ENCODE assay signal across 9 cellular contexts in the genomic region with DNA sequence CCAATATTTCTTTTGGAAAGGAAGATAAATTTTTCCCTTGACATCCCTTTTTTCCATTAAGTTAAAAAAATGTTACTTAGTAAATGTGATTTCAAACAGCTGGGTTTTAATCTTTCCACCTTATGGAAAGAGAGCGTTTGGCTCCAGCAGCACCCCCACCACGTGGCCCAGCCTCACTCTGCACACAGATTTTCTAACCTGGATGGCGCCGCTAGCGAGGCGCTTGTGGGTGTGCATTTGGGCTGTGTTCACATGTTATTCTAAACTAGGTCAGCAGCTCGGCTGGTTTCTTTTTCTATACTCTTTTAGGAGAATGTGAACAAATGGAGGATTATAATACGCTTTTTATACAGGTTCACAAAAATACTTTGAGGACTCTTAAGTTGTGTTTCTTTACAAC.
DNase-seq lines count a peak whose midpoint lies in the region; ATAC-seq and TF ChIP-seq lines count a peak whose summit lies in the region.
"Had no signal": no experiment of that assay in that cellular context is flagged by ENCODE, and none has a peak within 500 bp of the region (broad histone marks: within the 10 kb centered on the region; RNA-seq: fewer than 3 reads in every experiment).

No MANE protein-coding gene starts in this region.

- no peak for TF ChIP-seq RAD21 in SK-N-SH (IDR thresholded peaks at IDR 0.05; ENCODE audit: low read length)

- H3K27ac Mint-ChIP-seq in CD8-positive, alpha-beta T cell = peak overlapping the region; percentile 94
- H3K27ac Mint-ChIP-seq in activated naive CD8-positive, alpha-beta T cell treated with anti-CD3 and anti-CD28 coated beads, Interleukin-2, amount 50 U/mL, for 24 hours = peak overlapping the region; percentile 72
- no peak overlapping the region for H3K27ac Mint-ChIP-seq in endothelial cell (ENCODE audit: unreplicated experiment)

- TF ChIP-seq EP300 in SK-N-SH (IDR thresholded peaks at IDR 0.05; ENCODE audit: borderline replicate concordance in 1 of 2, low read depth in 1 of 2, low read length in 1 of 2) = no peak

- H3K9me2 ChIP-seq in SK-N-SH = no peaks in the 10 kb centered on the region

- H3K36me3 ChIP-seq in CD8-positive, alpha-beta T cell (ENCODE audit: insufficient read depth, low read length) = no peaks in the 10 kb centered on the region
- no peaks in the 10 kb centered on the region for H3K36me3 ChIP-seq in rectal smooth muscle tissue (ENCODE audit: control insufficient read depth, insufficient read depth, low read length)
- no peaks in the 10 kb centered on the region for H3K36me3 ChIP-seq in SK-N-SH (replicated peaks in 1 of 2; ENCODE audit: control insufficient read depth in 1 of 2, insufficient read depth in 2 of 2, low read length in 1 of 2)
- H3K36me3 ChIP-seq: neutrophil had no signal

- peak in 3 of 7 experiments; percentile 44 to 63 (median 59) for DNase-seq in CD8-positive, alpha-beta T cell
- DNase-seq in T-helper 9 cell (peak; percentile 42), NCI-H748 treated with DMSO at 0.1 percent for 48 hours (lab: John Stamatoyannopoulos, UW) (no peak), SK-N-SH (no peak), endothelial cell (ENCODE audit: low spot score) (no peak), kidney glomerular epithelial cell (lab: John Stamatoyannopoulos, UW) (no peak)
- DNase-seq in activated naive CD8-positive, alpha-beta T cell treated with anti-CD3 and anti-CD28 coated beads, Interleukin-2, amount 50 U/mL, for 24 hours = no peak

- no peaks in the 10 kb centered on the region for H3K9me3 Mint-ChIP-seq in CD8-positive, alpha-beta T cell
- H3K9me3 Mint-ChIP-seq in activated naive CD8-positive, alpha-beta T cell treated with anti-CD3 and anti-CD28 coated beads, Interleukin-2, amount 50 U/mL, for 24 hours = no peaks in the 10 kb centered on the region
- H3K9me3 Mint-ChIP-seq in endothelial cell (ENCODE audit: unreplicated experiment) = no peaks in the 10 kb centered on the region

- TF ChIP-seq CTCF in CD8-positive, alpha-beta T cell (IDR thresholded peaks at IDR 0.05) = no peak
- no peak for TF ChIP-seq CTCF in SK-N-SH (IDR thresholded peaks at IDR 0.05)
- no peak for TF ChIP-seq CTCF in endothelial cell (IDR thresholded peaks at IDR 0.05; ENCODE audit: unreplicated experiment)

- whole genome bisulfite sequencing in SK-N-SH (ENCODE audit: low lambda C conversion rate) = 86% methylated on average over 8 of the region's 8 CpGs

- no peaks in the 10 kb centered on the region for H3K27me3 ChIP-seq in CD8-positive, alpha-beta T cell (ENCODE audit: insufficient read depth, low read length)
- H3K27me3 ChIP-seq in rectal smooth muscle tissue (ENCODE audit: control insufficient read depth, insufficient read depth, low read length) (no peaks in the 10 kb centered on the region), SK-N-SH (ENCODE audit: insufficient read depth) (no peaks in the 10 kb centered on the region)
- H3K27me3 ChIP-seq: neutrophil had no signal

- H3K27me3 Mint-ChIP-seq in CD8-positive, alpha-beta T cell (ENCODE audit: low read depth) = no peaks in the 10 kb centered on the region
- no peaks in the 10 kb centered on the region for H3K27me3 Mint-ChIP-seq in activated naive CD8-positive, alpha-beta T cell treated with anti-CD3 and anti-CD28 coated beads, Interleukin-2, amount 50 U/mL, for 24 hours
- peaks cover 2% of the 10 kb centered on the region for H3K27me3 Mint-ChIP-seq in endothelial cell (ENCODE audit: unreplicated experiment)

- H3K4me3 ChIP-seq in CD8-positive, alpha-beta T cell (ENCODE audit: low read depth, low read length) = no peak overlapping the region
- H3K4me3 ChIP-seq in rectal smooth muscle tissue (ENCODE audit: low read length) (no peak overlapping the region), SK-N-SH (ENCODE audit: low read depth in 2 of 2, low read length in 1 of 2) (no peak overlapping the region)

- no peak overlapping the region for H2AFZ ChIP-seq in SK-N-SH (ENCODE audit: low read depth)

- H3F3A ChIP-seq in SK-N-SH (replicated peaks; ENCODE audit: insufficient read depth) = peaks cover 21% of the 10 kb centered on the region

- CTCF ChIA-PET in CD8-positive, alpha-beta T cell (lab: Charles Lee) = interaction anchor here (1.4 kb wide), 1 partner anchor 9 kb away, joined by 4 read pairs; no protein-coding TSS in a partner anchor
- CTCF ChIA-PET in SK-N-SH (lab: Yijun Ruan, JAX) = interaction anchor here (1.6 kb wide), 1 partner anchor 15 kb away, joined by 3 read pairs; no protein-coding TSS in a partner anchor

- POLR2A ChIA-PET in CD8-positive, alpha-beta T cell (lab: Charles Lee) = interaction anchor here (1.0 kb wide), 1 partner anchor 130 kb away, joined by 3 read pairs; no protein-coding TSS in a partner anchor
- POLR2A ChIA-PET in SK-N-SH (lab: Yijun Ruan, JAX) = no interaction called here

- H3K4me1 ChIP-seq in CD8-positive, alpha-beta T cell (ENCODE audit: insufficient read depth, low read length) = peaks cover 39% of the 10 kb centered on the region
- H3K4me1 ChIP-seq in rectal smooth muscle tissue (ENCODE audit: control insufficient read depth, insufficient read depth, low read length) (no peaks in the 10 kb centered on the region), SK-N-SH (ENCODE audit: control insufficient read depth in 1 of 2, insufficient read depth in 2 of 2, low read depth in 1 of 2, low read length in 1 of 2) (peaks cover 0 to 20% of the 10 kb centered on the region in 2 experiments; a peak in 2 of 4 replicates)

- no peak overlapping the region for H3K27ac ChIP-seq in CD8-positive, alpha-beta T cell (ENCODE audit: low read depth, low read length)
- peak overlapping the region; percentile 35 for H3K27ac ChIP-seq in rectal smooth muscle tissue (ENCODE audit: low read depth, low read length)
- H3K27ac ChIP-seq in SK-N-SH (ENCODE audit: low read depth in 2 of 2, low read length in 1 of 2) = peak overlapping the region in 1 of 2 experiments; percentile 87; a peak in 3 of 4 replicates
- H3K27ac ChIP-seq: neutrophil had no signal

- no peaks in the 10 kb centered on the region for H3K36me3 Mint-ChIP-seq in CD8-positive, alpha-beta T cell
- peaks cover 1% of the 10 kb centered on the region for H3K36me3 Mint-ChIP-seq in activated naive CD8-positive, alpha-beta T cell treated with anti-CD3 and anti-CD28 coated beads, Interleukin-2, amount 50 U/mL, for 24 hours (ENCODE audit: low read depth)
- peaks cover 5% of the 10 kb centered on the region for H3K36me3 Mint-ChIP-seq in endothelial cell (ENCODE audit: low read depth, unreplicated experiment)

- H3K4me2 ChIP-seq in SK-N-SH = no peak overlapping the region

- ATAC-seq in CD8-positive, alpha-beta T cell = peak; percentile 65
- ATAC-seq in activated naive CD8-positive, alpha-beta T cell treated with anti-CD3 and anti-CD28 coated beads, Interleukin-2, amount 50 U/mL, for 24 hours = no peak

- H3K9ac ChIP-seq in rectal smooth muscle tissue (ENCODE audit: low read length) (no peak overlapping the region), SK-N-SH (no peak overlapping the region)

- peaks cover 43% of the 10 kb centered on the region for H3K4me1 Mint-ChIP-seq in CD8-positive, alpha-beta T cell (ENCODE audit: low read depth)
- H3K4me1 Mint-ChIP-seq in activated naive CD8-positive, alpha-beta T cell treated with anti-CD3 and anti-CD28 coated beads, Interleukin-2, amount 50 U/mL, for 24 hours = peaks cover 57% of the 10 kb centered on the region
- peaks cover 15% of the 10 kb centered on the region for H3K4me1 Mint-ChIP-seq in endothelial cell (ENCODE audit: unreplicated experiment)

- H3K9me3 ChIP-seq in CD8-positive, alpha-beta T cell (ENCODE audit: low read length) = no peaks in the 10 kb centered on the region
- no peaks in the 10 kb centered on the region for H3K9me3 ChIP-seq in SK-N-SH
- H3K9me3 ChIP-seq: neutrophil had no signal

- intact Hi-C loops in CD8-positive, alpha-beta T cell (cut with DNase I, micrococcal nuclease) = loop anchor here (1.0 to 5.0 kb wide), 2 partner anchors 54 to 220 kb away; no protein-coding TSS in a partner anchor

- peak overlapping the region; percentile 77 for H3K4me3 Mint-ChIP-seq in CD8-positive, alpha-beta T cell
- no peak overlapping the region for H3K4me3 Mint-ChIP-seq in activated naive CD8-positive, alpha-beta T cell treated with anti-CD3 and anti-CD28 coated beads, Interleukin-2, amount 50 U/mL, for 24 hours
- H3K4me3 Mint-ChIP-seq in endothelial cell (ENCODE audit: unreplicated experiment) = no peak overlapping the region

- no peaks in the 10 kb centered on the region for H3K79me2 ChIP-seq in SK-N-SH (ENCODE audit: insufficient read depth)

- peaks cover 3% of the 10 kb centered on the region; the same call in 1 of the 2 replicates for H4K20me1 ChIP-seq in SK-N-SH (ENCODE audit: insufficient read depth)

TF ChIP-seq in SK-N-SH, 30 proteins besides CTCF, POLR2A, EP300 and RAD21 (continues in another document):
- TF ChIP-seq CHD2 (IDR thresholded peaks at IDR 0.05; ENCODE audit: low read length, partially characterized antibody) (no peak), MAX (IDR thresholded peaks at IDR 0.05; ENCODE audit: low read depth) (no peak), RCOR1 (IDR thresholded peaks at IDR 0.05; ENCODE audit: low read length) (no peak), MEF2A (IDR thresholded peaks at IDR 0.05; ENCODE audit: borderline replicate concordance, low read depth) (no peak), FOXM1 (IDR thresholded peaks at IDR 0.05; ENCODE audit: low read depth) (no peak), TAF1 (IDR thresholded peaks at IDR 0.05; ENCODE audit: borderline replicate concordance, low read depth, low read length) (no peak), SMC3 (IDR thresholded peaks at IDR 0.05; ENCODE audit: low read depth, low read length) (no peak), USF1 (IDR thresholded peaks at IDR 0.05; ENCODE audit: borderline replicate concordance, low read depth) (no peak), NFIC (IDR thresholded peaks at IDR 0.05; ENCODE audit: borderline replicate concordance) (no peak)
- TF ChIP-seq, protein P1, sequence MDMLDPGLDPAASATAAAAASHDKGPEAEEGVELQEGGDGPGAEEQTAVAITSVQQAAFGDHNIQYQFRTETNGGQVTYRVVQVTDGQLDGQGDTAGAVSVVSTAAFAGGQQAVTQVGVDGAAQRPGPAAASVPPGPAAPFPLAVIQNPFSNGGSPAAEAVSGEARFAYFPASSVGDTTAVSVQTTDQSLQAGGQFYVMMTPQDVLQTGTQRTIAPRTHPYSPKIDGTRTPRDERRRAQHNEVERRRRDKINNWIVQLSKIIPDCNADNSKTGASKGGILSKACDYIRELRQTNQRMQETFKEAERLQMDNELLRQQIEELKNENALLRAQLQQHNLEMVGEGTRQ (IDR thresholded peaks at IDR 0.05; ENCODE audit: borderline replicate concordance, low read depth, low read length) = no peak
